Comparison of ENCODE assay signal across 8 cellular contexts in genomic region chr18:26458526-26459232, GRCh38.
A peak's percentile ranks its signal among the peaks of the same experiment; 100 is the strongest.
DNase-seq lines count a peak whose midpoint lies in the region; ATAC-seq and TF ChIP-seq lines count a peak whose summit lies in the region.

No MANE protein-coding gene starts in this region.

- H3K4me3 ChIP-seq in OCI-LY7 (ENCODE audit: low read depth, low read length, poor library complexity, severe bottlenecking): no peak overlapping the region
- H3K4me3 ChIP-seq in Peyer's patch: no peak overlapping the region

- no peaks in the 10 kb centered on the region for H4K20me1 ChIP-seq in OCI-LY7 (ENCODE audit: insufficient read depth, low read length)

- no peaks in the 10 kb centered on the region for H3K27me3 ChIP-seq in Peyer's patch

- CTCF ChIA-PET in OCI-LY7 (lab: Charles Lee; ENCODE audit: unreplicated experiment): interaction anchor here (1.0 kb wide), 1 partner anchor 90 kb away, joined by 3 read pairs; the partner anchor contains the start of gene KCTD1

- H3K27ac ChIP-seq in OCI-LY7 (ENCODE audit: low read depth, low read length, poor library complexity, severe bottlenecking) (no peak overlapping the region), Peyer's patch (no peak overlapping the region)

- H3K9me3 ChIP-seq in OCI-LY7 (ENCODE audit: low read length): no peaks in the 10 kb centered on the region
- H3K9me3 ChIP-seq in Peyer's patch: no peaks in the 10 kb centered on the region

- POLR2A ChIA-PET in OCI-LY7 (lab: Charles Lee): interaction anchor here (0.5 to 5.0 kb wide), 6 partner anchors 9 to 536 kb away, joined by 3 to 23 read pairs (median 3); no protein-coding TSS in a partner anchor

- peaks cover 65% of the 10 kb centered on the region for H3K4me1 ChIP-seq in OCI-LY7 (ENCODE audit: insufficient read depth, low read length, poor library complexity, severe bottlenecking)
- no peaks in the 10 kb centered on the region for H3K4me1 ChIP-seq in Peyer's patch

- peak overlapping the region; percentile 10; the same call in 1 of the 2 replicates for H3K4me2 ChIP-seq in OCI-LY7 (ENCODE audit: low read length)

- DNase-seq in SKM-1 (lab: John Stamatoyannopoulos, UW; ENCODE audit: unreplicated experiment): peak; percentile 36
- DNase-seq in SKM-1 treated with dmso at 0.1 percent for 144 hours (lab: John Stamatoyannopoulos, UW; ENCODE audit: unreplicated experiment): no peak
- no peak for DNase-seq in OCI-LY7 (ENCODE audit: low spot score)
- DNase-seq in iris pigment epithelial cell (ENCODE audit: low read depth): peak; percentile 76
- no peak for DNase-seq in iPS-NIHi11 (ENCODE audit: low spot score)
- no peak for DNase-seq in Peyer's patch
- no peak for DNase-seq in amniotic stem cell (lab: John Stamatoyannopoulos, UW)

- no peaks in the 10 kb centered on the region for H3K36me3 ChIP-seq in OCI-LY7 (ENCODE audit: insufficient read depth, low read length)
- no peaks in the 10 kb centered on the region for H3K36me3 ChIP-seq in Peyer's patch

- BruUV-seq in OCI-LY7 (replicated peaks; lab: Mats Ljungman, UMichigan): no TSS peak

- no peak for TF ChIP-seq CTCF in OCI-LY7 (conservative IDR thresholded peaks at IDR 0.05; ENCODE audit: low read length)
- TF ChIP-seq CTCF in Peyer's patch (IDR thresholded peaks at IDR 0.05): no peak

- H3K79me2 ChIP-seq in OCI-LY7 (ENCODE audit: insufficient read depth, low read depth, low read length): no peaks in the 10 kb centered on the region

- H3K9me2 ChIP-seq in OCI-LY7 (ENCODE audit: insufficient read depth, low read length): no peaks in the 10 kb centered on the region

- no peak overlapping the region; the same call in 1 of the 2 replicates for H2AFZ ChIP-seq in OCI-LY7 (ENCODE audit: low read length)

- intact Hi-C loops in OCI-LY7 (cut with micrococcal nuclease; ENCODE audit: unreplicated experiment): loop anchor here (5.0 kb wide), 3 partner anchors 51 to 89 kb away; partner anchors contain the start of gene KCTD1

- TF ChIP-seq POLR2A in Peyer's patch (IDR thresholded peaks at IDR 0.05): no peak

- ATAC-seq in HG02885 (IDR thresholded peaks at IDR 0.05; ENCODE audit: poor library complexity, unreplicated experiment): peak; percentile 70

Comparison
In these comparisons a context has a peak if more than half of its experiments do, and no peak if none do; other contexts are left out.
1. DNase-seq: peak in SKM-1 (single experiment) and iris pigment epithelial cell (single experiment); none in SKM-1 treated with dmso at 0.1 percent for 144 hours (single experiment), OCI-LY7 (single experiment), iPS-NIHi11 (single experiment), Peyer's patch (0 of 3) and amniotic stem cell (single experiment).